ENCODE assay signal across 8 cellular contexts in genomic region chr4:37826282-37827029, GRCh38. TPM values are rescaled to one million over a fixed set of nuclear protein-coding genes. Genes with fewer than 3 reads are reported as not detected.
A peak's percentile ranks its signal among the peaks of the same experiment; 100 is the strongest.
DNase-seq lines count a peak whose midpoint lies in the region; ATAC-seq and TF ChIP-seq lines count a peak whose summit lies in the region.

Gene PGM2 (plus strand): TSS chr4:37826686. CDS start chr4:37826733, 47 bp downstream.

- H3K4me3 ChIP-seq in ACC112 (ENCODE audit: low read depth, low read length) = peak within 1 kb of the TSS; percentile 90
- H3K4me3 ChIP-seq in cardiac fibroblast (replicated peaks in 1 of 2; ENCODE audit: low read depth in 2 of 2, low read length in 2 of 2) = peak within 1 kb of the TSS; percentile 92 to 93

- POLR2A ChIA-PET in WTC11 (lab: Charles Lee) = interaction anchor here (1.3 kb wide), 1 partner anchor 24 kb away, joined by 5 read pairs; no protein-coding TSS in a partner anchor

- peak; percentile 95 for ATAC-seq in GM18861 (IDR thresholded peaks at IDR 0.05; ENCODE audit: unreplicated experiment)
- peak; percentile 98 for ATAC-seq in HG03095 (IDR thresholded peaks at IDR 0.05; ENCODE audit: unreplicated experiment)
- ATAC-seq in WTC11 = peak; percentile 94

- peaks cover 8% of the 10 kb centered on the region for H3K36me3 ChIP-seq in ACC112 (ENCODE audit: insufficient read depth, low read length)

- H2AFZ ChIP-seq in ACC112 (ENCODE audit: low read length, unreplicated experiment) = peak within 1 kb of the TSS; percentile 84

- peaks cover 22% of the 10 kb centered on the region for H3K4me1 ChIP-seq in ACC112 (ENCODE audit: control insufficient read depth, insufficient read depth, low read length, unreplicated experiment)

- peak within 1 kb of the TSS; percentile 68 for H3K27ac ChIP-seq in ACC112 (ENCODE audit: low read depth, low read length)

- H3K4me1 Mint-ChIP-seq in WTC11 = peaks cover 20% of the 10 kb centered on the region

- DNase-seq in NCI-H2171 treated with DMSO at 0.1 percent for 48 hours (lab: John Stamatoyannopoulos, UW) (peak; percentile 79), WTC11 (ENCODE audit: low spot score) (peak; percentile 91), cardiac fibroblast (ENCODE audit: low read depth in 2 of 2) (peak; percentile 78 to 86), iris pigment epithelial cell (ENCODE audit: low read depth) (peak; percentile 89)
- peak; percentile 77 to 86 (median 79) for DNase-seq in stimulated activated CD4-positive, alpha-beta T cell treated with anti-CD3 and anti-CD28 coated beads, Interleukin-12 subunit alpha, Interleukin-12 subunit beta, amount 100 ng/mL, for 48 hours (ENCODE audit: low read depth in 2 of 3, low spot score in 1 of 3)

- no peaks in the 10 kb centered on the region for H3K27me3 ChIP-seq in ACC112 (ENCODE audit: insufficient read depth, low read length)

- H3K27me3 Mint-ChIP-seq in WTC11 (ENCODE audit: low read depth) = peaks cover 13% of the 10 kb centered on the region

- TF ChIP-seq CTCF in WTC11 (IDR thresholded peaks at IDR 0.05) (no peak), cardiac fibroblast (IDR thresholded peaks at IDR 0.05; ENCODE audit: low read depth, low read length) (no peak)

- CTCF ChIA-PET in WTC11 (lab: Charles Lee) = interaction anchor here (0.5 to 2.8 kb wide), 12 partner anchors 10 to 758 kb away, joined by 3 to 12 read pairs (median 4); a partner anchor contains a TSS

- peak within 1 kb of the TSS; percentile 67 for H3K27ac Mint-ChIP-seq in WTC11

- H3K9me3 Mint-ChIP-seq in WTC11 = no peaks in the 10 kb centered on the region

- H3K36me3 Mint-ChIP-seq in WTC11 = peaks cover 17% of the 10 kb centered on the region

- H3K4me3 Mint-ChIP-seq in WTC11 = peak within 1 kb of the TSS; percentile 78

- H3K79me2 ChIP-seq in ACC112 (ENCODE audit: control insufficient read depth, insufficient read depth, low read length, unreplicated experiment) = peaks cover 24% of the 10 kb centered on the region

TF ChIP-seq in WTC11, 78 proteins besides CTCF, POLR2A, EP300 and RAD21 (continues in another document):
- peak; percentile 81 for TF ChIP-seq SP1 (CRISPR knock-in tag; conservative IDR thresholded peaks at IDR 0.05)
- TF ChIP-seq USF1 (CRISPR knock-in tag; IDR thresholded peaks at IDR 0.05) = no peak
- TF ChIP-seq, protein P1, sequence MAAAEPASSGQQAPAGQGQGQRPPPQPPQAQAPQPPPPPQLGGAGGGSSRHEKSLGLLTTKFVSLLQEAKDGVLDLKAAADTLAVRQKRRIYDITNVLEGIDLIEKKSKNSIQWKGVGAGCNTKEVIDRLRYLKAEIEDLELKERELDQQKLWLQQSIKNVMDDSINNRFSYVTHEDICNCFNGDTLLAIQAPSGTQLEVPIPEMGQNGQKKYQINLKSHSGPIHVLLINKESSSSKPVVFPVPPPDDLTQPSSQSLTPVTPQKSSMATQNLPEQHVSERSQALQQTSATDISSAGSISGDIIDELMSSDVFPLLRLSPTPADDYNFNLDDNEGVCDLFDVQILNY (CRISPR knock-in tag; IDR thresholded peaks at IDR 0.05) = peak; percentile 94
- TF ChIP-seq, protein P2, sequence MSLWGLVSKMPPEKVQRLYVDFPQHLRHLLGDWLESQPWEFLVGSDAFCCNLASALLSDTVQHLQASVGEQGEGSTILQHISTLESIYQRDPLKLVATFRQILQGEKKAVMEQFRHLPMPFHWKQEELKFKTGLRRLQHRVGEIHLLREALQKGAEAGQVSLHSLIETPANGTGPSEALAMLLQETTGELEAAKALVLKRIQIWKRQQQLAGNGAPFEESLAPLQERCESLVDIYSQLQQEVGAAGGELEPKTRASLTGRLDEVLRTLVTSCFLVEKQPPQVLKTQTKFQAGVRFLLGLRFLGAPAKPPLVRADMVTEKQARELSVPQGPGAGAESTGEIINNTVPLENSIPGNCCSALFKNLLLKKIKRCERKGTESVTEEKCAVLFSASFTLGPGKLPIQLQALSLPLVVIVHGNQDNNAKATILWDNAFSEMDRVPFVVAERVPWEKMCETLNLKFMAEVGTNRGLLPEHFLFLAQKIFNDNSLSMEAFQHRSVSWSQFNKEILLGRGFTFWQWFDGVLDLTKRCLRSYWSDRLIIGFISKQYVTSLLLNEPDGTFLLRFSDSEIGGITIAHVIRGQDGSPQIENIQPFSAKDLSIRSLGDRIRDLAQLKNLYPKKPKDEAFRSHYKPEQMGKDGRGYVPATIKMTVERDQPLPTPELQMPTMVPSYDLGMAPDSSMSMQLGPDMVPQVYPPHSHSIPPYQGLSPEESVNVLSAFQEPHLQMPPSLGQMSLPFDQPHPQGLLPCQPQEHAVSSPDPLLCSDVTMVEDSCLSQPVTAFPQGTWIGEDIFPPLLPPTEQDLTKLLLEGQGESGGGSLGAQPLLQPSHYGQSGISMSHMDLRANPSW (CRISPR knock-in tag; conservative IDR thresholded peaks at IDR 0.05; ENCODE audit: low read depth) = no peak; the same call in 1 of the 2 replicates
- peak; percentile 72 for TF ChIP-seq MYBL2 (CRISPR knock-in tag; IDR thresholded peaks at IDR 0.05)
- no peak; the same call in 1 of the 2 replicates for TF ChIP-seq ATF1 (CRISPR knock-in tag; IDR thresholded peaks at IDR 0.05)
- TF ChIP-seq RORB (CRISPR knock-in tag; IDR thresholded peaks at IDR 0.05) = no peak
- 0 out of 2 replicates have a peak, but pooled peaks have one; percentile 23 for TF ChIP-seq ATF2 (CRISPR knock-in tag; IDR thresholded peaks at IDR 0.05; ENCODE audit: borderline replicate concordance, low read depth)
- TF ChIP-seq GABPB1 (CRISPR knock-in tag; IDR thresholded peaks at IDR 0.05) = peak; percentile 32
- TF ChIP-seq, protein P3, sequence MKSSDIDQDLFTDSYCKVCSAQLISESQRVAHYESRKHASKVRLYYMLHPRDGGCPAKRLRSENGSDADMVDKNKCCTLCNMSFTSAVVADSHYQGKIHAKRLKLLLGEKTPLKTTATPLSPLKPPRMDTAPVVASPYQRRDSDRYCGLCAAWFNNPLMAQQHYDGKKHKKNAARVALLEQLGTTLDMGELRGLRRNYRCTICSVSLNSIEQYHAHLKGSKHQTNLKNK (CRISPR knock-in tag; IDR thresholded peaks at IDR 0.05) = no peak
- TF ChIP-seq, protein P4, sequence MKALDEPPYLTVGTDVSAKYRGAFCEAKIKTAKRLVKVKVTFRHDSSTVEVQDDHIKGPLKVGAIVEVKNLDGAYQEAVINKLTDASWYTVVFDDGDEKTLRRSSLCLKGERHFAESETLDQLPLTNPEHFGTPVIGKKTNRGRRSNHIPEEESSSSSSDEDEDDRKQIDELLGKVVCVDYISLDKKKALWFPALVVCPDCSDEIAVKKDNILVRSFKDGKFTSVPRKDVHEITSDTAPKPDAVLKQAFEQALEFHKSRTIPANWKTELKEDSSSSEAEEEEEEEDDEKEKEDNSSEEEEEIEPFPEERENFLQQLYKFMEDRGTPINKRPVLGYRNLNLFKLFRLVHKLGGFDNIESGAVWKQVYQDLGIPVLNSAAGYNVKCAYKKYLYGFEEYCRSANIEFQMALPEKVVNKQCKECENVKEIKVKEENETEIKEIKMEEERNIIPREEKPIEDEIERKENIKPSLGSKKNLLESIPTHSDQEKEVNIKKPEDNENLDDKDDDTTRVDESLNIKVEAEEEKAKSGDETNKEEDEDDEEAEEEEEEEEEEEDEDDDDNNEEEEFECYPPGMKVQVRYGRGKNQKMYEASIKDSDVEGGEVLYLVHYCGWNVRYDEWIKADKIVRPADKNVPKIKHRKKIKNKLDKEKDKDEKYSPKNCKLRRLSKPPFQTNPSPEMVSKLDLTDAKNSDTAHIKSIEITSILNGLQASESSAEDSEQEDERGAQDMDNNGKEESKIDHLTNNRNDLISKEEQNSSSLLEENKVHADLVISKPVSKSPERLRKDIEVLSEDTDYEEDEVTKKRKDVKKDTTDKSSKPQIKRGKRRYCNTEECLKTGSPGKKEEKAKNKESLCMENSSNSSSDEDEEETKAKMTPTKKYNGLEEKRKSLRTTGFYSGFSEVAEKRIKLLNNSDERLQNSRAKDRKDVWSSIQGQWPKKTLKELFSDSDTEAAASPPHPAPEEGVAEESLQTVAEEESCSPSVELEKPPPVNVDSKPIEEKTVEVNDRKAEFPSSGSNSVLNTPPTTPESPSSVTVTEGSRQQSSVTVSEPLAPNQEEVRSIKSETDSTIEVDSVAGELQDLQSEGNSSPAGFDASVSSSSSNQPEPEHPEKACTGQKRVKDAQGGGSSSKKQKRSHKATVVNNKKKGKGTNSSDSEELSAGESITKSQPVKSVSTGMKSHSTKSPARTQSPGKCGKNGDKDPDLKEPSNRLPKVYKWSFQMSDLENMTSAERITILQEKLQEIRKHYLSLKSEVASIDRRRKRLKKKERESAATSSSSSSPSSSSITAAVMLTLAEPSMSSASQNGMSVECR (CRISPR knock-in tag; IDR thresholded peaks at IDR 0.05; ENCODE audit: borderline replicate concordance) = peak; percentile 87
- TF ChIP-seq MXD4 (CRISPR knock-in tag; IDR thresholded peaks at IDR 0.05; ENCODE audit: borderline replicate concordance) = no peak
- TF ChIP-seq, protein P5, sequence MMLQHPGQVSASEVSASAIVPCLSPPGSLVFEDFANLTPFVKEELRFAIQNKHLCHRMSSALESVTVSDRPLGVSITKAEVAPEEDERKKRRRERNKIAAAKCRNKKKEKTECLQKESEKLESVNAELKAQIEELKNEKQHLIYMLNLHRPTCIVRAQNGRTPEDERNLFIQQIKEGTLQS (CRISPR knock-in tag; conservative IDR thresholded peaks at IDR 0.05) = 0 out of 2 replicates have a peak, but pooled peaks have one; percentile 46
- TF ChIP-seq ZNF263 (CRISPR knock-in tag; IDR thresholded peaks at IDR 0.05; ENCODE audit: low read depth) = peak; percentile 19; the same call in 1 of the 2 replicates
- TF ChIP-seq TEAD4 (CRISPR knock-in tag; IDR thresholded peaks at IDR 0.05) = peak; percentile 27; the same call in 1 of the 2 replicates
- 0 out of 2 replicates have a peak, but pooled peaks have one; percentile 34 for TF ChIP-seq ZNF138 (CRISPR knock-in tag; conservative IDR thresholded peaks at IDR 0.05)

RNA-seq across cellular contexts. Expression of gene PGM2, which starts in this region (rescaled TPM):
- total RNA-seq in WTC11 (2021) = 28.5 to 31.4 TPM (median 30.1 TPM) in 3 replicates

Comparison
In these comparisons a context has a peak if more than half of its experiments do, and no peak if none do; other contexts are left out.
1. Peak in every context shown above with its lines: DNase-seq, ATAC-seq, H3K4me3 ChIP-seq and H3K27ac ChIP-seq.